In genomic region chr18:3901042-3901441, GRCh38 we compare ENCODE assay signal across 26 cellular contexts.
"Had no signal": no experiment of that assay in that cellular context is flagged by ENCODE, and none has a peak within 500 bp of the region (broad histone marks: within the 10 kb centered on the region; RNA-seq: fewer than 3 reads in every experiment).

No MANE protein-coding gene starts in this region.

- H3K4me3 Mint-ChIP-seq: naive thymus-derived CD8-positive, alpha-beta T cell; nephron; stimulated activated memory B cell treated with anti-CD40 and anti-IgM and Interleukin-4, amounts not matched to agents 10 μg/mL and 1 μg/mL and 100 μg/mL, for 72 hours; stimulated activated naive CD8-positive, alpha-beta T cell treated with anti-CD3 and anti-CD28 coated beads, Interleukin-15, amount 100 ng/mL, for 72 hours had no signal

- H3K36me3 ChIP-seq: left lung, lower lobe of right lung, ovary, right atrium auricular region, right lobe of liver, thyroid gland, upper lobe of right lung, uterus had no signal

- H3K27ac ChIP-seq: left lung, lower lobe of right lung, ovary, right atrium auricular region, right lobe of liver, upper lobe of right lung, uterus had no signal

- DNase-seq: hippocampal formation; left cardiac atrium; left lung; lower lobe of right lung; mammary epithelial cell; mesenchymal stem cell; naive thymus-derived CD8-positive, alpha-beta T cell; ovary; right lobe of liver; stimulated activated CD4-positive, alpha-beta T cell treated with anti-CD3 and anti-CD28 coated beads, Interleukin-1b, Interleukin-23, amount 100 ng/mL, for 48 hours; stimulated activated CD4-positive, alpha-beta T cell treated with anti-CD3 and anti-CD28 coated beads, Interleukin-2, amount 100 ng/mL, for 48 hours; stimulated activated CD4-positive, alpha-beta T cell treated with anti-CD3 and anti-CD28 coated beads, Interleukin-4, amount 100 ng/mL, for 4 hours; stimulated activated CD8-positive, alpha-beta memory T cell treated with anti-CD3 and anti-CD28 coated beads, Interleukin-4, amount 100 ng/mL, for 48 hours; stimulated activated naive CD4-positive, alpha-beta T cell treated with Interleukin-2 at 50 U/mL for 16 hours; stimulated activated naive CD8-positive, alpha-beta T cell treated with anti-CD3 and anti-CD28 coated beads, Interleukin-15, amount 100 ng/mL, for 72 hours; substantia nigra; trophoblast cell; upper lobe of right lung; uterus had no signal

- H3K4me1 ChIP-seq: left lung, lower lobe of right lung, right atrium auricular region, right lobe of liver, upper lobe of right lung, uterus had no signal

- H3K4me3 ChIP-seq: left lung, lower lobe of right lung, ovary, right atrium auricular region, right lobe of liver, smooth muscle cell, testis, thyroid gland, upper lobe of right lung, uterus had no signal

- H3K4me1 Mint-ChIP-seq: naive thymus-derived CD8-positive, alpha-beta T cell; stimulated activated memory B cell treated with anti-CD40 and anti-IgM and Interleukin-4, amounts not matched to agents 10 μg/mL and 1 μg/mL and 100 μg/mL, for 72 hours; stimulated activated naive CD8-positive, alpha-beta T cell treated with anti-CD3 and anti-CD28 coated beads, Interleukin-15, amount 100 ng/mL, for 72 hours had no signal

- H3K9me3 ChIP-seq: left lung, lower lobe of right lung, ovary, right atrium auricular region, right lobe of liver, testis, thyroid gland, upper lobe of right lung, uterus had no signal

- H3K27me3 Mint-ChIP-seq: progenitor cell of endocrine pancreas had no signal

- H3K9me3 Mint-ChIP-seq: nephron; stimulated activated memory B cell treated with anti-CD40 and anti-IgM and Interleukin-4, amounts not matched to agents 10 μg/mL and 1 μg/mL and 100 μg/mL, for 72 hours; stimulated activated naive CD8-positive, alpha-beta T cell treated with anti-CD3 and anti-CD28 coated beads, Interleukin-15, amount 100 ng/mL, for 72 hours had no signal

- H3K27ac Mint-ChIP-seq: naive thymus-derived CD8-positive, alpha-beta T cell; progenitor cell of endocrine pancreas; stimulated activated memory B cell treated with anti-CD40 and anti-IgM and Interleukin-4, amounts not matched to agents 10 μg/mL and 1 μg/mL and 100 μg/mL, for 72 hours; stimulated activated naive CD8-positive, alpha-beta T cell treated with anti-CD3 and anti-CD28 coated beads, Interleukin-15, amount 100 ng/mL, for 72 hours had no signal

- H3K36me3 Mint-ChIP-seq: naive thymus-derived CD8-positive, alpha-beta T cell; stimulated activated memory B cell treated with anti-CD40 and anti-IgM and Interleukin-4, amounts not matched to agents 10 μg/mL and 1 μg/mL and 100 μg/mL, for 72 hours had no signal

- H3K4me2 ChIP-seq: smooth muscle cell had no signal

- H3K27me3 ChIP-seq: left lung, ovary, right atrium auricular region, right lobe of liver, testis, thyroid gland, upper lobe of right lung, uterus had no signal
